Comparison of ENCODE assay signal across 8 cellular contexts in the genomic region with DNA sequence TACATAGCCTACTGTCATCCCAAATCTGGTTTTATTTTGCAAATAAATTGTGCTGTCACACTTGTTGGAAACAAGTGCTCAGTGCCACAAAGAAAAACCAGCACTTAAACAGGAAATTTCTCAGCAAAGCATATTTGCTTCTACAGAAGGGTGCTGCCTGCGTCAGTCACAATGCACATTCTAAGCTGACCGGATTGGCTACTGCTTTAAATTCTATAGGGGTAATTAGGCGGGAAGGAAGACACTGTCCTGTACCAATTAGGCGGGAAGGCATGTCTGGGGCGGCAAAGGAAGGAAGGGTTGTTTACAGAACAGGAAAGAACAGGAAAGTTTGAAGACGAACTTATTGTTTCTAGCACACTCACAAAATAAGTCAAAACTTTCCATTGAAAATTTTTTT. TPM values are rescaled to one million over a fixed set of nuclear protein-coding genes. Genes with fewer than 3 reads are reported as not detected.
DNase-seq lines count a peak whose midpoint lies in the region; ATAC-seq and TF ChIP-seq lines count a peak whose summit lies in the region.

No MANE protein-coding gene starts in this region.

- H3K27ac Mint-ChIP-seq in activated naive CD8-positive, alpha-beta T cell treated with anti-CD3 and anti-CD28 coated beads for 36 hours, result peak overlapping the region; percentile 99

- WGBS in heart left ventricle, 4 donors, result 34 to 48% (median 46%) methylated on average over 6 of the region's 6 CpGs

- H3K9me3 ChIP-seq in heart left ventricle (no peaks in the 10 kb centered on the region), left lung (no peaks in the 10 kb centered on the region), WERI-Rb-1 (ENCODE audit: severe bottlenecking) (no peaks in the 10 kb centered on the region)

- peak overlapping the region; percentile 92 for H3K4me3 Mint-ChIP-seq in activated naive CD8-positive, alpha-beta T cell treated with anti-CD3 and anti-CD28 coated beads for 36 hours

- H3K4me1 Mint-ChIP-seq in activated naive CD8-positive, alpha-beta T cell treated with anti-CD3 and anti-CD28 coated beads for 36 hours, result peaks cover 57% of the 10 kb centered on the region

- no peaks in the 10 kb centered on the region for H3K27me3 Mint-ChIP-seq in activated naive CD8-positive, alpha-beta T cell treated with anti-CD3 and anti-CD28 coated beads for 36 hours

- DNase-seq in heart left ventricle (peak in 1 of 5 donors; percentile 34), Right ventricle myocardium inferior (ENCODE audit: missing footprints) (no peak), NAMALWA (ENCODE audit: low spot score) (peak; percentile 86), left lung (peak in 1 of 2 donors; percentile 45), superior temporal gyrus (ENCODE audit: extremely low spot score) (peak; percentile 19), OCI-M2 (lab: John Stamatoyannopoulos, UW; ENCODE audit: unreplicated experiment) (no peak), WERI-Rb-1 (no peak)
- DNase-seq in activated naive CD8-positive, alpha-beta T cell treated with anti-CD3 and anti-CD28 coated beads for 36 hours, result peak; percentile 69

- peaks cover 0 to 68% (median 29%) of the 10 kb centered on the region in 12 donors for H3K4me1 ChIP-seq in heart left ventricle
- peaks cover 13 to 73% of the 10 kb centered on the region in 2 donors for H3K4me1 ChIP-seq in left lung

- ATAC-seq in heart left ventricle, result peak in 2 of 4 donors; percentile 23 to 28
- no peak for ATAC-seq in Right ventricle myocardium inferior
- ATAC-seq in left lung, result peak; percentile 29

- peak in 1 of 2 donors; percentile 21 for TF ChIP-seq POLR2A in heart left ventricle (IDR thresholded peaks at IDR 0.05)

- no peaks in the 10 kb centered on the region for H3K27me3 ChIP-seq in heart left ventricle
- no peaks in the 10 kb centered on the region for H3K27me3 ChIP-seq in left lung
- H3K27me3 ChIP-seq in WERI-Rb-1 (ENCODE audit: insufficient read depth, low read depth, severe bottlenecking), result peaks cover 96% of the 10 kb centered on the region

- H3K36me3 Mint-ChIP-seq in activated naive CD8-positive, alpha-beta T cell treated with anti-CD3 and anti-CD28 coated beads for 36 hours, result peaks cover 78% of the 10 kb centered on the region

- H3K27ac ChIP-seq in heart left ventricle (peak overlapping the region; percentile 2 to 99 (median 83)), left lung (peak overlapping the region; percentile 93 to 95), WERI-Rb-1 (no peak overlapping the region)

- peak overlapping the region; percentile 0 to 82 (median 60) for H3K4me3 ChIP-seq in heart left ventricle
- H3K4me3 ChIP-seq in left lung, result peak overlapping the region; percentile 35 to 62
- no peak overlapping the region for H3K4me3 ChIP-seq in WERI-Rb-1 (ENCODE audit: low read depth, low read length)

- no peaks in the 10 kb centered on the region for H3K9me3 Mint-ChIP-seq in activated naive CD8-positive, alpha-beta T cell treated with anti-CD3 and anti-CD28 coated beads for 36 hours

- TF ChIP-seq CTCF in heart left ventricle (IDR thresholded peaks at IDR 0.05) (no peak), left lung (IDR thresholded peaks at IDR 0.05) (no peak), WERI-Rb-1 (IDR thresholded peaks at IDR 0.05; ENCODE audit: low read depth, low read length) (no peak)

- peaks cover 0 to 32% (median 26%) of the 10 kb centered on the region in 9 donors for H3K36me3 ChIP-seq in heart left ventricle
- H3K36me3 ChIP-seq in left lung, result peaks cover 0 to 28% of the 10 kb centered on the region in 2 donors
- H3K36me3 ChIP-seq in WERI-Rb-1, result no peaks in the 10 kb centered on the region

- intact Hi-C loops in heart left ventricle (cut with DNase I), result loop anchor here in 3 of 10 donors (5.0 to 10.0 kb wide), 3 partner anchors 52 to 912 kb away; a partner anchor contains a TSS
- intact Hi-C loops in Right ventricle myocardium inferior (cut with DNase I), result no loop called here
- intact Hi-C loops in left lung (cut with DNase I), result no loop called here

RNA-seq across cellular contexts. Expression of a gene that starts 2.8 kb away (rescaled TPM):
- total RNA-seq in heart left ventricle (100 to 1,000 TPM in 1 of 9 donors, 10 to 100 TPM in 8; 19.1 to 125 (median 23.7) TPM), Right ventricle myocardium inferior (30.1 TPM), left lung (100 to 1,000 TPM in 1 of 2 donors, 10 to 100 TPM in 1; 69.7 to 121 TPM)
- 10 to 100 TPM; 25.5 to 27.1 TPM for polyA plus RNA-seq in heart left ventricle
- 100 to 1,000 TPM; 292 to 296 TPM for total RNA-seq in activated naive CD8-positive, alpha-beta T cell treated with anti-CD3 and anti-CD28 coated beads for 36 hours

Comparison
In these comparisons a context has a peak if more than half of its experiments do, and no peak if none do; other contexts are left out.
1. DNase-seq: peak in NAMALWA (single experiment), activated naive CD8-positive, alpha-beta T cell treated with anti-CD3 and anti-CD28 coated beads for 36 hours (single experiment) and superior temporal gyrus (single experiment); none in Right ventricle myocardium inferior (single experiment), OCI-M2 (single experiment) and WERI-Rb-1 (single experiment).